ENCODE assay signal across 1 cellular context in the genomic region with DNA sequence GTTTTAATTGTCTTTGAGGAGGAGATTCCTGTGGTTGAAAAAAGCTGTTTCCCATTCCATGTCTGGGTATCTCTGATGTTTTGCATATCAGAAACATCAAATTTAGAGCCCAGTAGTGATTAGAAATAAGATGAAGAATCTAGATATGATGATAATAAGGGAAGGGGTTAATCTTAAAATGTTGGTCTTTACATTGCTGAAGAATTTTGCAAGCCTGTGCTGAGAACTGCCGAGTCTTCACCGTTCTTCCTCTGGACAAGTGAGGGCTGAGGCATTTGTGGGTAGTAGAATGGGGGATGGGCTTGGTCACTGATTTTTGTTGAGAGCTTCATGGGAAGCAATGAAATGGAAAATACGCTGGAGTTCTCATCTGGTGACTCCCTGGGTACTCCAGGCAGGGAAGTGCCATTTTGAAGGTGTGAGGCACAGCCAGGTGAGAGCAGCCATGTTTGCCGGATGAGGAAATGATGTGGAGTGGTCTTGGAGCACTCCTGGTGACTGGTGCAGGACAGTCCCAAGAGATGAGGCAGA.
TF ChIP-seq lines count a peak whose summit lies in the region.

No MANE protein-coding gene starts in this region.

TF ChIP-seq in IMR-90, 13 proteins besides CTCF, POLR2A, EP300 and RAD21 (continued from another document):
- TF ChIP-seq ELK1 (IDR thresholded peaks at IDR 0.05; ENCODE audit: borderline replicate concordance, low read depth, low read length) (no peak), BHLHE40 (IDR thresholded peaks at IDR 0.05; ENCODE audit: low read depth, low read length) (no peak), RCOR1 (IDR thresholded peaks at IDR 0.05; ENCODE audit: insufficient replicate concordance, low read length) (no peak), CEBPB (IDR thresholded peaks at IDR 0.05; ENCODE audit: low read depth, low read length) (no peak), SMC3 (IDR thresholded peaks at IDR 0.05; ENCODE audit: low read depth, low read length) (no peak), MXI1 (IDR thresholded peaks at IDR 0.05; ENCODE audit: borderline replicate concordance, low read depth, low read length) (no peak), USF2 (IDR thresholded peaks at IDR 0.05; ENCODE audit: low read depth, low read length) (no peak), MAFK (IDR thresholded peaks at IDR 0.05; ENCODE audit: low read depth, low read length) (no peak), FOS (IDR thresholded peaks at IDR 0.05; ENCODE audit: low read depth, low read length) (no peak), MAZ (IDR thresholded peaks at IDR 0.05; ENCODE audit: borderline replicate concordance, low read depth, low read length) (no peak), CHD1 (IDR thresholded peaks at IDR 0.05; ENCODE audit: low read depth, low read length) (no peak)
TF ChIP-seq in IMR-90: peak in this region for 0.
